9 cellular contexts compared by ENCODE assay signal in the genomic region with DNA sequence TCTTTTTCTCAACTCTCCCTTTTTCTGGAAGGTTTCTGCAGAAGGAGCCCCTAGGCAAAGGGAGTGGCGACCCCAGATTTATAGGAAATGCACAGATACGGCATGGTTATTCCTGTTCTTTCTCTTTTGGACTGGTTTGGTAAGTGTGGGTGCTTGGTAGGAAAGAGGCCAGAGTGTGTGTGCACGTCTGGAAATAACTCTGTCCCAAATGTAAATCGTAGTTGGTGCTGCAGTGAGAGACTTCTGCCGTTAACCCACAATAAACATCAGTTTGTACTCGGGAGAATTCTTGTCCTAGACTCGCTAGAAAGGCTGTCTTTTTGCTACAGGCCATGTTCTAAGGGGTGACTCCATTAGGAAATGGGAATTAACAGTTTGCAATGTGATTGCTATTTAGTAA. TPM values are rescaled to one million over a fixed set of nuclear protein-coding genes. Genes with fewer than 3 reads are reported as not detected.
DNase-seq lines count a peak whose midpoint lies in the region; ATAC-seq and TF ChIP-seq lines count a peak whose summit lies in the region.
"Had no signal": no experiment of that assay in that cellular context is flagged by ENCODE, and none has a peak within 500 bp of the region (broad histone marks: within the 10 kb centered on the region; RNA-seq: fewer than 3 reads in every experiment).

No MANE protein-coding gene starts in this region.

- no peak for TF ChIP-seq CTCF in dorsolateral prefrontal cortex (IDR thresholded peaks at IDR 0.05 in 54 of 56, conservative IDR thresholded peaks at IDR 0.05 in 2 of 56; ENCODE audit: low read depth in 1 of 56, partially characterized antibody in 56 of 56)
- no peak for TF ChIP-seq CTCF in vagina (IDR thresholded peaks at IDR 0.05)

- H3K27me3 Mint-ChIP-seq in activated naive CD4-positive, alpha-beta T cell treated with anti-CD3 and anti-CD28 coated beads, Interleukin-2, amount 50 U/mL, for 24 hours = peaks cover 21% of the 10 kb centered on the region

- intact Hi-C loops in dorsolateral prefrontal cortex (cut with DNase I) = no loop called here
- intact Hi-C loops in vagina (cut with DNase I) = no loop called here

- no peak for TF ChIP-seq POLR2A in vagina (IDR thresholded peaks at IDR 0.05)

- H3K4me3 ChIP-seq in dorsolateral prefrontal cortex (peak overlapping the region in 58 of 59 donors; percentile 47 to 83 (median 73)), mucosa of stomach (ENCODE audit: low read length) (peak overlapping the region; percentile 2), vagina (peak overlapping the region; percentile 61 to 70)

- H3K4me3 Mint-ChIP-seq in activated naive CD4-positive, alpha-beta T cell treated with anti-CD3 and anti-CD28 coated beads, Interleukin-2, amount 50 U/mL, for 24 hours = peak overlapping the region; percentile 61

- H3K36me3 ChIP-seq in mucosa of stomach (ENCODE audit: control insufficient read depth, insufficient read depth, low read length) (no peaks in the 10 kb centered on the region), vagina (no peaks in the 10 kb centered on the region)

- H3K27ac Mint-ChIP-seq in activated naive CD4-positive, alpha-beta T cell treated with anti-CD3 and anti-CD28 coated beads, Interleukin-2, amount 50 U/mL, for 24 hours = no peak overlapping the region

- peaks cover 4% of the 10 kb centered on the region for H3K4me1 Mint-ChIP-seq in activated naive CD4-positive, alpha-beta T cell treated with anti-CD3 and anti-CD28 coated beads, Interleukin-2, amount 50 U/mL, for 24 hours

- peak overlapping the region; percentile 55 for H3K9ac ChIP-seq in mucosa of stomach (ENCODE audit: low read length)

- peaks cover 6% of the 10 kb centered on the region for H3K9me3 Mint-ChIP-seq in activated naive CD4-positive, alpha-beta T cell treated with anti-CD3 and anti-CD28 coated beads, Interleukin-2, amount 50 U/mL, for 24 hours

- ATAC-seq in HG02870 (IDR thresholded peaks at IDR 0.05; ENCODE audit: unreplicated experiment) = no peak

- H3K27ac ChIP-seq in dorsolateral prefrontal cortex (no peak overlapping the region), vagina (no peak overlapping the region)

- peaks cover 2% of the 10 kb centered on the region for H3K36me3 Mint-ChIP-seq in activated naive CD4-positive, alpha-beta T cell treated with anti-CD3 and anti-CD28 coated beads, Interleukin-2, amount 50 U/mL, for 24 hours

- H3K4me1 ChIP-seq in mucosa of stomach (ENCODE audit: control insufficient read depth, insufficient read depth, low read length) (peaks cover 18% of the 10 kb centered on the region), vagina (peaks cover 21% of the 10 kb centered on the region)

- DNase-seq in activated naive CD4-positive, alpha-beta T cell treated with anti-CD3 and anti-CD28 coated beads, Interleukin-2, amount 50 U/mL, for 16 hours = no peak
- DNase-seq in dorsolateral prefrontal cortex = no peak
- DNase-seq in vagina (ENCODE audit: extremely low spot score in 2 of 2) = no peak
- no peak for DNase-seq in dedifferentiated amniotic fluid mesenchymal stem cell (ENCODE audit: extremely low spot score)
- no peak for DNase-seq in foreskin melanocyte
- DNase-seq: NCI-H2029 treated with DMSO at 0.1 percent for 48 hours had no signal

- H3K27me3 ChIP-seq in dorsolateral prefrontal cortex (no peaks in the 10 kb centered on the region), mucosa of stomach (ENCODE audit: control insufficient read depth, insufficient read depth, low read length) (no peaks in the 10 kb centered on the region), vagina (no peaks in the 10 kb centered on the region)

- H3K9me3 ChIP-seq in mucosa of stomach (ENCODE audit: control insufficient read depth, low read length) (no peaks in the 10 kb centered on the region), vagina (no peaks in the 10 kb centered on the region)

RNA-seq across cellular contexts. Expression of gene SLC44A3, which starts 0.8 kb away (rescaled TPM):
- total RNA-seq in dorsolateral prefrontal cortex (10 to 100 TPM in 51 of 120 experiments, 1 to 10 TPM in 69; 3.1 to 27.1 (median 9.2) TPM), vagina (6.6 TPM)

Comparison
In these comparisons a context has a peak if more than half of its experiments do, and no peak if none do; other contexts are left out.
1. H3K4me3 ChIP-seq: peak in every context shown above with its lines; median percentile 73 in dorsolateral prefrontal cortex; 66 in vagina; 2 in mucosa of stomach.